1 cellular context compared by ENCODE assay signal in genomic region chr10:102919992-102920736, GRCh38.
TF ChIP-seq lines count a peak whose summit lies in the region.

No MANE protein-coding gene starts in this region.

TF ChIP-seq in GM12878, 131 proteins besides CTCF, POLR2A, EP300 and RAD21:
- no peak for TF ChIP-seq SRF (IDR thresholded peaks at IDR 0.05; ENCODE audit: low read depth in 2 of 2, low read length in 2 of 2)
- TF ChIP-seq POLR2AphosphoS2 (IDR thresholded peaks at IDR 0.05; ENCODE audit: low read depth, low read length) = no peak
- TF ChIP-seq USF2 (IDR thresholded peaks at IDR 0.05; ENCODE audit: borderline replicate concordance, low read depth, low read length) = no peak
- TF ChIP-seq BRCA1 (IDR thresholded peaks at IDR 0.05; ENCODE audit: low read depth, low read length) = no peak
- TF ChIP-seq MTA2 (IDR thresholded peaks at IDR 0.05; ENCODE audit: low read depth) = no peak
- TF ChIP-seq TCF7 (IDR thresholded peaks at IDR 0.05; ENCODE audit: borderline replicate concordance) = no peak
- TF ChIP-seq REST (IDR thresholded peaks at IDR 0.05; ENCODE audit: low read depth, low read length) = no peak
- TF ChIP-seq FOS (IDR thresholded peaks at IDR 0.05; ENCODE audit: borderline replicate concordance, extremely low read depth, insufficient read length) = no peak
- TF ChIP-seq PAX8 (IDR thresholded peaks at IDR 0.05) = no peak
- no peak for TF ChIP-seq KAT2A (conservative IDR thresholded peaks at IDR 0.05; ENCODE audit: control insufficient read depth, low read depth, low read length)
- no peak for TF ChIP-seq BACH1 (IDR thresholded peaks at IDR 0.05; ENCODE audit: borderline replicate concordance)
- TF ChIP-seq IRF5 (IDR thresholded peaks at IDR 0.05; ENCODE audit: borderline replicate concordance) = no peak
- no peak for TF ChIP-seq TCF3 (IDR thresholded peaks at IDR 0.05; ENCODE audit: borderline replicate concordance, insufficient read depth, low read depth, low read length)
- no peak for TF ChIP-seq TBL1XR1 (IDR thresholded peaks at IDR 0.05; ENCODE audit: low read depth, low read length)
TF ChIP-seq in GM12878: peak in this region for 0.
